ENCODE assay signal across 22 cellular contexts in the genomic region with DNA sequence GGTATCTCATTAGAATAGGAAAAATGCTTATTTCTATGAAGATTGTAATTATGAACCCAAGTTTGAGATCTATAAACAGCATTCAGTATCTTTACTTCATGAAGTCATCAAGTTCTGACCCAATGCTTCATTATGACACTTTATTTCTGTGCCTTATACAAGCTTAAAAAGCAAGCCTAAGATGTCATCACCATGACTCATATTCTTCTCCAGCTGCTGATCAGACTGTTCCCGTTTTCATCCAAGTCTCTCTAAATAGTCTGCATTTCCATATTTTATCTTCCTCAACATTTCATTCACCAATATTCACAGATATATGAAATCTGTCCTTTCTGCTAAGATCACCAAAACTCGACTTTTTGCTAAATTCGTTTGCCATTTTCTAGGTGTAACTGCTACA.
"Had no signal": no experiment of that assay in that cellular context is flagged by ENCODE, and none has a peak within 500 bp of the region (broad histone marks: within the 10 kb centered on the region; RNA-seq: fewer than 3 reads in every experiment).

No MANE protein-coding gene starts in this region.

- H3K79me2 ChIP-seq: parathyroid adenoma had no signal

- H3K4me1 ChIP-seq: esophagus squamous epithelium, foreskin keratinocyte, left ventricle myocardium inferior, lower lobe of right lung, parathyroid adenoma, psoas muscle, sigmoid colon, stomach had no signal

- DNase-seq: effector memory CD8-positive, alpha-beta T cell; esophagus squamous epithelium; immature natural killer cell; kidney; left cardiac atrium; left ventricle myocardium inferior; lower lobe of right lung; psoas muscle; retina; sigmoid colon; small intestine; stimulated activated CD4-positive, alpha-beta T cell treated with anti-CD3 and anti-CD28 coated beads, Interleukin-12 subunit alpha, Interleukin-12 subunit beta, amount 100 ng/mL, for 4 hours; stimulated activated naive CD4-positive, alpha-beta T cell; stomach; substantia nigra; trophoblast cell had no signal

- H2AFZ ChIP-seq: parathyroid adenoma had no signal

- ATAC-seq: effector memory CD8-positive, alpha-beta T cell; foreskin keratinocyte; left cardiac atrium; lower lobe of right lung; natural killer cell treated with Interleukin-12 subunit alpha and Interleukin-12 subunit beta and Interleukin-15 and Interleukin-18, amount 100 ng/mL, for 72 hours; psoas muscle had no signal

- H3K27me3 Mint-ChIP-seq: dendritic cell treated with granulocyte-macrophage colony-stimulating factor and Interleukin-4, amounts not matched to agents 40 ng/mL and 50 ng/mL, for 4 days; effector memory CD8-positive, alpha-beta T cell; memory B cell; natural killer cell treated with Interleukin-12 subunit alpha and Interleukin-12 subunit beta and Interleukin-15 and Interleukin-18, amount 100 ng/mL, for 72 hours had no signal

- H3K27ac Mint-ChIP-seq: dendritic cell treated with granulocyte-macrophage colony-stimulating factor and Interleukin-4, amounts not matched to agents 40 ng/mL and 50 ng/mL, for 4 days; effector memory CD8-positive, alpha-beta T cell; immature natural killer cell; memory B cell; mesothelial cell of epicardium; natural killer cell treated with Interleukin-12 subunit alpha and Interleukin-12 subunit beta and Interleukin-15 and Interleukin-18, amount 100 ng/mL, for 72 hours had no signal

- H3K36me3 ChIP-seq: esophagus squamous epithelium, left ventricle myocardium inferior, lower lobe of right lung, sigmoid colon, stomach had no signal

- H3K4me3 ChIP-seq: esophagus squamous epithelium, left ventricle myocardium inferior, lower lobe of right lung, psoas muscle, sigmoid colon, stomach had no signal

- H3K4me1 Mint-ChIP-seq: immature natural killer cell, memory B cell, mesothelial cell of epicardium had no signal

- H3K9me3 ChIP-seq: lower lobe of right lung, psoas muscle, sigmoid colon had no signal

- H3K9ac ChIP-seq: parathyroid adenoma had no signal

- H3K27me3 ChIP-seq: esophagus squamous epithelium, foreskin keratinocyte, sigmoid colon, stomach had no signal

- H3K27ac ChIP-seq: esophagus squamous epithelium, foreskin keratinocyte, left ventricle myocardium inferior, lower lobe of right lung, parathyroid adenoma, psoas muscle, sigmoid colon, stomach had no signal

- H3K36me3 Mint-ChIP-seq: memory B cell, mesothelial cell of epicardium had no signal

- H3K4me3 Mint-ChIP-seq: dendritic cell treated with granulocyte-macrophage colony-stimulating factor and Interleukin-4, amounts not matched to agents 40 ng/mL and 50 ng/mL, for 4 days; effector memory CD8-positive, alpha-beta T cell; immature natural killer cell; memory B cell; mesothelial cell of epicardium; natural killer cell treated with Interleukin-12 subunit alpha and Interleukin-12 subunit beta and Interleukin-15 and Interleukin-18, amount 100 ng/mL, for 72 hours had no signal
